Comparison of ENCODE assay signal across 8 cellular contexts in the genomic region with DNA sequence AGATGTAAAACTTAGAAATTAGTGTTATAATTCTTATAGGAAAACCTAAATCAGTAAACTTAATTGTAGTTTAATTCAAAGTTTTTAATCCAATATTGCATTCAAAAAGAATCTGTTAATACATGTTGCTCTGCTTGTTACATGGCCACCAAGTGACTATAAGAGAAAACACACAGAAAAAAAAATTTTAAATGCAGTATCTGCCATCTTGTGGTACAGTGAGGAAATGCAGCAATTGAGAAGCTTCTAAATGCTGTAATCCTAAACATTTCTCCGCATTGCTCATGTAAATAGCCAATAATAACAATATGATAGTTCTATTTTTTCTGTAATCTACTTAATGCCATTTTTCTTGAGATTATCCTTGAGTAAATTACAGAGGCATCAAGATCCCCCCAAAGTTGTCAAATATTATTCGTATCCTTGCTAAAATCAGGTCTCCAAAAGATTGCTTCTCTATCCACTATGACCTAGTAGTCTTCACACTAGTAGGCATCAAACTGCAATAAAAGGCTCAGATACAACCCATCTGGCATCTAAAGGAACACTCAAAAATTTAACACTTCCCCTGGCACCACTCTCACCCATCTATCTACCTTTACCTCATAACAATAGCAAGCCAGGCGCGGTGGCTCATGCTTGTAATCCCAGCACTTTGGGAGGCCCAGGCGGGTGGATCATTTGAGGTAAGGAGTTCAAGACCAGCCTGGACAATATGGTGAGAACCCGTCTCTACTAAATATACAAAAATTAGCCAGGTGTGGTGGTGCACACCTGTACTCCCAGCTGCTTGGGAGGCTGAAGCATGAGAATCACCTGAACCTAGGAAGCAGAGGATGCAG. TPM values are rescaled to one million over a fixed set of nuclear protein-coding genes. Genes with fewer than 3 reads are reported as not detected.
DNase-seq lines count a peak whose midpoint lies in the region; ATAC-seq, FAIRE-seq and TF ChIP-seq lines count a peak whose summit lies in the region.

No MANE protein-coding gene starts in this region.

- peaks cover 52% of the 10 kb centered on the region for H3K36me3 Mint-ChIP-seq in brain

- FAIRE-seq in keratinocyte (lab: Jason Lieb, UNC) = peak; percentile 44

- H3K27ac ChIP-seq in keratinocyte (ENCODE audit: control insufficient read depth, insufficient read depth, low read length) = no peak overlapping the region
- no peak overlapping the region for H3K27ac ChIP-seq in thyroid gland

- no peak for TF ChIP-seq POLR2A in thyroid gland (IDR thresholded peaks at IDR 0.05)

- H3K4me2 ChIP-seq in keratinocyte (ENCODE audit: control insufficient read depth, extremely low read depth, insufficient read depth, low read depth, low read length) = no peak overlapping the region

- H3K27me3 Mint-ChIP-seq in brain = peaks cover 4% of the 10 kb centered on the region

- no peak overlapping the region for H2AFZ ChIP-seq in keratinocyte (ENCODE audit: control insufficient read depth, low read length)

- H3K9me3 ChIP-seq in keratinocyte (ENCODE audit: control insufficient read depth, low read depth, low read length) = no peaks in the 10 kb centered on the region
- no peaks in the 10 kb centered on the region for H3K9me3 ChIP-seq in thyroid gland

- H3K4me1 Mint-ChIP-seq in brain = peaks cover 14% of the 10 kb centered on the region

- ATAC-seq in GM21390 (IDR thresholded peaks at IDR 0.05; ENCODE audit: unreplicated experiment) (peak; percentile 82), HG03558 (IDR thresholded peaks at IDR 0.05; ENCODE audit: extremely low read depth, unreplicated experiment) (peak; percentile 69)

- TF ChIP-seq CTCF in brain (conservative IDR thresholded peaks at IDR 0.05) (peak; percentile 79 to 85), keratinocyte (optimal IDR thresholded peaks at IDR 0.05 in 1 of 3, IDR thresholded peaks at IDR 0.05 in 1 of 3, conservative IDR thresholded peaks at IDR 0.05 in 1 of 3; ENCODE audit: extremely low read depth in 1 of 3, insufficient read depth in 2 of 3, low read length in 3 of 3) (peak in 2 of 3 experiments; percentile 53), thyroid gland (IDR thresholded peaks at IDR 0.05) (peak; percentile 39 to 70 (median 58))

- H3K27me3 ChIP-seq in keratinocyte (ENCODE audit: control insufficient read depth, extremely low read depth, insufficient read depth, low read length) (no peaks in the 10 kb centered on the region), thyroid gland (no peaks in the 10 kb centered on the region)

- H3K4me3 Mint-ChIP-seq in brain = no peak overlapping the region

- peaks cover 2 to 5% of the 10 kb centered on the region in 2 experiments for H3K36me3 ChIP-seq in keratinocyte (ENCODE audit: control insufficient read depth in 2 of 2, extremely low read depth in 1 of 2, insufficient read depth in 2 of 2, low read length in 2 of 2)
- H3K36me3 ChIP-seq in thyroid gland = peaks cover under 1 to 3% of the 10 kb centered on the region in 2 donors

- H3K4me1 ChIP-seq in keratinocyte (ENCODE audit: control insufficient read depth, extremely low read depth, insufficient read depth, low read length) (no peaks in the 10 kb centered on the region), thyroid gland (no peaks in the 10 kb centered on the region)

- intact Hi-C loops in thyroid gland (cut with DNase I) = no loop called here

- DNase-seq in ELR (ENCODE audit: low read depth) (peak; percentile 69), NCI-H748 (lab: John Stamatoyannopoulos, UW; ENCODE audit: unreplicated experiment) (peak; percentile 52), keratinocyte (ENCODE audit: low read depth, low spot score) (peak; percentile 2), thyroid gland (no peak)
- DNase-seq in activated CD8-positive, alpha-beta memory T cell treated with anti-CD3 and anti-CD28 coated beads, Interleukin-2, amount 50 U/mL, for 48 hours = no peak

- peak overlapping the region in 3 of 5 experiments; percentile 12 to 73 (median 16) for H3K27ac Mint-ChIP-seq in brain

- 82 to 85% methylated on average over 6 of the region's 6 CpGs for WGBS in thyroid gland, 2 donors

- H3K9ac ChIP-seq in keratinocyte (ENCODE audit: control insufficient read depth, extremely low read depth, insufficient read depth, low read length) = no peak overlapping the region

- dilution Hi-C loops in keratinocyte (cut with MboI; ENCODE audit: extremely low pct_ligation_motif_present, low sequenced_read_pairs) = no loop called here

- H3K9me1 ChIP-seq in keratinocyte (ENCODE audit: control insufficient read depth, extremely low read depth, insufficient read depth, low read length) = peaks cover 3% of the 10 kb centered on the region

- H4K20me1 ChIP-seq in keratinocyte (ENCODE audit: control insufficient read depth, extremely low read depth, insufficient read depth, low read length) = no peaks in the 10 kb centered on the region

- H3K9me3 Mint-ChIP-seq in brain = peaks cover 4 to 17% (median 8%) of the 10 kb centered on the region in 5 experiments

- no peak overlapping the region for H3K4me3 ChIP-seq in keratinocyte (ENCODE audit: control insufficient read depth in 2 of 3, extremely low read depth in 1 of 3, insufficient read depth in 2 of 3, low read depth in 1 of 3, low read length in 3 of 3)
- no peak overlapping the region for H3K4me3 ChIP-seq in thyroid gland (replicated peaks in 1 of 3)

- H3K79me2 ChIP-seq in keratinocyte (ENCODE audit: control insufficient read depth, insufficient read depth, low read length) = no peaks in the 10 kb centered on the region

RNA-seq across cellular contexts. Expression of gene HDAC2, which starts 34.6 kb away (rescaled TPM):
- polyA plus RNA-seq in brain (ENCODE audit: insufficient read depth, low read depth, low replicate concordance) = 273 TPM
- 120 to 222 TPM (median 133 TPM) in 3 replicates for polyA plus RNA-seq in keratinocyte
- 121 TPM for polyA plus RNA-seq in keratinocyte (2011; ENCODE audit: low read depth)
- 107 and 217 TPM in 2 replicates for polyA plus RNA-seq in keratinocyte (2011; cell fraction: cytosol; rRNA removed)
- polyA plus RNA-seq in keratinocyte (2011; cell fraction: nucleus; rRNA removed) = 114 and 143 TPM in 2 replicates
- polyA plus RNA-seq in keratinocyte (2012; ENCODE audit: low replicate concordance) = 116 and 144 TPM in 2 replicates
- polyA minus RNA-seq in keratinocyte = 34.5 to 273 TPM (median 116 TPM) in 3 replicates
- polyA minus RNA-seq in keratinocyte (2011; cell fraction: cytosol; rRNA and poly(A)+ RNA removed) = 132 TPM
- 39.5 and 76.5 TPM in 2 replicates for polyA minus RNA-seq in keratinocyte (2011; cell fraction: nucleus; rRNA and poly(A)+ RNA removed)
- 10 to 100 TPM; 44.1 to 70.9 (median 50.2) TPM for total RNA-seq in thyroid gland

Comparison
In these comparisons a context has a peak if more than half of its experiments do, and no peak if none do; other contexts are left out.
1. DNase-seq: peak in ELR (single experiment), NCI-H748 (single experiment) and keratinocyte (single experiment); none in thyroid gland (0 of 2) and activated CD8-positive, alpha-beta memory T cell treated with anti-CD3 and anti-CD28 coated beads, Interleukin-2, amount 50 U/mL, for 48 hours (single experiment).
2. Peak in every context shown above with its lines, with median percentiles within 50 percentile points of each other: CTCF ChIP-seq.